1 cellular context compared by ENCODE assay signal in the genomic region with DNA sequence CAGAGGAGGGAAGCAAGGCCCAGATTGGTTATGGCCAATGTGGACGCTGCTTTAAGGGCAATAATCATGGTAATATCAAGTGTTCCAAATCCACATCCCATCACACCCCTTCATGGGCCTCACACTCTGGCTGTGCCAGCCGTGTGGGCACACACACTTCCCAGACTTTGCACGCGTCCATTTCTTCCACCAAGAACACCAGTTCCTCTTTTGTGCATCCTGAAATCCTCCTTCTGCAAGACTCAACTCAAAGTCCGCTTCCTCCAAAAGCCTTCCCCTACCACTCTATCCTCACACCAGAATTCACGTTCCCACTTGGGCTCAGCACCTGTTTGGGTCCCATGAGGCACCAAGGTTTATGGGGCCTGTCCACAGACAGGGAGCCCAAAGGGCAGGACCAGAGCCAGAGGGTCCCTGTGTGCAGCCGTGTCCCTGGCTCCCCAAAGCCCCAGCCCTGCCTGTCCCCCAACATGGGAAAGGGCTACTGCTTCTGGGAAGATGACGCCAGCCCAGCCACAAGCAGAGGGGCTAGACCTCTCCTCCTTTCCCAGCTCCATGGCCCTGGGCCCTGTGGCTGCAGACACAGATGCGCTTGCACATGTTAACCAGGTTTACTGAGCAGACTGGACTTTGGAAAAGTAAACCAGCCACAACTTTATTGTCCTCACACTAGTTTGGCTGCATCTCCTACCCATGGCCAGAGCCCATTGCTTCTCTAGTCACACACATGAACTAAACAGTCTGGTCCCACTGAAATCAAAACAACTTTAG.
A peak's percentile ranks its signal among the peaks of the same experiment; 100 is the strongest.
TF ChIP-seq lines count a peak whose summit lies in the region.

No MANE protein-coding gene starts in this region.

TF ChIP-seq in HepG2, 621 proteins besides CTCF, POLR2A, EP300 and RAD21 (continued from another document and continues in another):
- peak; percentile 65; the same call in 1 of the 2 replicates for TF ChIP-seq MTA1 (CRISPR knock-in tag; IDR thresholded peaks at IDR 0.05; ENCODE audit: borderline replicate concordance)
- peak; percentile 59; the same call in 1 of the 2 replicates for TF ChIP-seq MIXL1 (CRISPR knock-in tag; IDR thresholded peaks at IDR 0.05)
- peak; percentile 10; the same call in 1 of the 2 replicates for TF ChIP-seq ETV5 (CRISPR knock-in tag; IDR thresholded peaks at IDR 0.05; ENCODE audit: borderline replicate concordance)
- TF ChIP-seq ZBTB21 (CRISPR knock-in tag; IDR thresholded peaks at IDR 0.05), result no peak
- peak; percentile 73 for TF ChIP-seq IRF2 (CRISPR knock-in tag; IDR thresholded peaks at IDR 0.05)
- TF ChIP-seq EED (CRISPR knock-in tag; IDR thresholded peaks at IDR 0.05), result no peak
- peak; percentile 54; the same call in 1 of the 2 replicates for TF ChIP-seq MIER3 (CRISPR knock-in tag; IDR thresholded peaks at IDR 0.05; ENCODE audit: borderline replicate concordance)
- TF ChIP-seq, protein P1, sequence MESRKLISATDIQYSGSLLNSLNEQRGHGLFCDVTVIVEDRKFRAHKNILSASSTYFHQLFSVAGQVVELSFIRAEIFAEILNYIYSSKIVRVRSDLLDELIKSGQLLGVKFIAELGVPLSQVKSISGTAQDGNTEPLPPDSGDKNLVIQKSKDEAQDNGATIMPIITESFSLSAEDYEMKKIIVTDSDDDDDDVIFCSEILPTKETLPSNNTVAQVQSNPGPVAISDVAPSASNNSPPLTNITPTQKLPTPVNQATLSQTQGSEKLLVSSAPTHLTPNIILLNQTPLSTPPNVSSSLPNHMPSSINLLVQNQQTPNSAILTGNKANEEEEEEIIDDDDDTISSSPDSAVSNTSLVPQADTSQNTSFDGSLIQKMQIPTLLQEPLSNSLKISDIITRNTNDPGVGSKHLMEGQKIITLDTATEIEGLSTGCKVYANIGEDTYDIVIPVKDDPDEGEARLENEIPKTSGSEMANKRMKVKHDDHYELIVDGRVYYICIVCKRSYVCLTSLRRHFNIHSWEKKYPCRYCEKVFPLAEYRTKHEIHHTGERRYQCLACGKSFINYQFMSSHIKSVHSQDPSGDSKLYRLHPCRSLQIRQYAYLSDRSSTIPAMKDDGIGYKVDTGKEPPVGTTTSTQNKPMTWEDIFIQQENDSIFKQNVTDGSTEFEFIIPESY (CRISPR knock-in tag; IDR thresholded peaks at IDR 0.05), result peak; percentile 73; the same call in 1 of the 2 replicates
- peak; percentile 42; the same call in 1 of the 2 replicates for TF ChIP-seq KAT8 (CRISPR knock-in tag; IDR thresholded peaks at IDR 0.05)
- TF ChIP-seq, protein P2, sequence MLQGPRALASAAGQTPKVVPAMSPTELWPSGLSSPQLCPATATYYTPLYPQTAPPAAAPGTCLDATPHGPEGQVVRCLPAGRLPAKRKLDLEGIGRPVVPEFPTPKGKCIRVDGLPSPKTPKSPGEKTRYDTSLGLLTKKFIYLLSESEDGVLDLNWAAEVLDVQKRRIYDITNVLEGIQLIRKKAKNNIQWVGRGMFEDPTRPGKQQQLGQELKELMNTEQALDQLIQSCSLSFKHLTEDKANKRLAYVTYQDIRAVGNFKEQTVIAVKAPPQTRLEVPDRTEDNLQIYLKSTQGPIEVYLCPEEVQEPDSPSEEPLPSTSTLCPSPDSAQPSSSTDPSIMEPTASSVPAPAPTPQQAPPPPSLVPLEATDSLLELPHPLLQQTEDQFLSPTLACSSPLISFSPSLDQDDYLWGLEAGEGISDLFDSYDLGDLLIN (CRISPR knock-in tag; IDR thresholded peaks at IDR 0.05; ENCODE audit: borderline replicate concordance), result no peak
- TF ChIP-seq ZBTB7B (CRISPR knock-in tag; IDR thresholded peaks at IDR 0.05), result peak; percentile 46; the same call in 1 of the 2 replicates
- no peak for TF ChIP-seq ZNF761 (CRISPR knock-in tag; conservative IDR thresholded peaks at IDR 0.05)
- no peak for TF ChIP-seq ZNF607 (CRISPR knock-in tag; IDR thresholded peaks at IDR 0.05; ENCODE audit: borderline replicate concordance)
- TF ChIP-seq, protein P3, sequence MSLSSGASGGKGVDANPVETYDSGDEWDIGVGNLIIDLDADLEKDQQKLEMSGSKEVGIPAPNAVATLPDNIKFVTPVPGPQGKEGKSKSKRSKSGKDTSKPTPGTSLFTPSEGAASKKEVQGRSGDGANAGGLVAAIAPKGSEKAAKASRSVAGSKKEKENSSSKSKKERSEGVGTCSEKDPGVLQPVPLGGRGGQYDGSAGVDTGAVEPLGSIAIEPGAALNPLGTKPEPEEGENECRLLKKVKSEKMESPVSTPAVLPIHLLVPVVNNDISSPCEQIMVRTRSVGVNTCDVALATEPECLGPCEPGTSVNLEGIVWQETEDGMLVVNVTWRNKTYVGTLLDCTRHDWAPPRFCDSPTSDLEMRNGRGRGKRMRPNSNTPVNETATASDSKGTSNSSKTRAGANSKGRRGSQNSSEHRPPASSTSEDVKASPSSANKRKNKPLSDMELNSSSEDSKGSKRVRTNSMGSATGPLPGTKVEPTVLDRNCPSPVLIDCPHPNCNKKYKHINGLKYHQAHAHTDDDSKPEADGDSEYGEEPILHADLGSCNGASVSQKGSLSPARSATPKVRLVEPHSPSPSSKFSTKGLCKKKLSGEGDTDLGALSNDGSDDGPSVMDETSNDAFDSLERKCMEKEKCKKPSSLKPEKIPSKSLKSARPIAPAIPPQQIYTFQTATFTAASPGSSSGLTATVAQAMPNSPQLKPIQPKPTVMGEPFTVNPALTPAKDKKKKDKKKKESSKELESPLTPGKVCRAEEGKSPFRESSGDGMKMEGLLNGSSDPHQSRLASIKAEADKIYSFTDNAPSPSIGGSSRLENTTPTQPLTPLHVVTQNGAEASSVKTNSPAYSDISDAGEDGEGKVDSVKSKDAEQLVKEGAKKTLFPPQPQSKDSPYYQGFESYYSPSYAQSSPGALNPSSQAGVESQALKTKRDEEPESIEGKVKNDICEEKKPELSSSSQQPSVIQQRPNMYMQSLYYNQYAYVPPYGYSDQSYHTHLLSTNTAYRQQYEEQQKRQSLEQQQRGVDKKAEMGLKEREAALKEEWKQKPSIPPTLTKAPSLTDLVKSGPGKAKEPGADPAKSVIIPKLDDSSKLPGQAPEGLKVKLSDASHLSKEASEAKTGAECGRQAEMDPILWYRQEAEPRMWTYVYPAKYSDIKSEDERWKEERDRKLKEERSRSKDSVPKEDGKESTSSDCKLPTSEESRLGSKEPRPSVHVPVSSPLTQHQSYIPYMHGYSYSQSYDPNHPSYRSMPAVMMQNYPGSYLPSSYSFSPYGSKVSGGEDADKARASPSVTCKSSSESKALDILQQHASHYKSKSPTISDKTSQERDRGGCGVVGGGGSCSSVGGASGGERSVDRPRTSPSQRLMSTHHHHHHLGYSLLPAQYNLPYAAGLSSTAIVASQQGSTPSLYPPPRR (CRISPR knock-in tag; IDR thresholded peaks at IDR 0.05; ENCODE audit: borderline replicate concordance), result peak; percentile 55; the same call in 1 of the 2 replicates
- TF ChIP-seq ZBTB8A (CRISPR knock-in tag; IDR thresholded peaks at IDR 0.05; ENCODE audit: borderline replicate concordance, low read depth), result no peak
- TF ChIP-seq, protein P4, sequence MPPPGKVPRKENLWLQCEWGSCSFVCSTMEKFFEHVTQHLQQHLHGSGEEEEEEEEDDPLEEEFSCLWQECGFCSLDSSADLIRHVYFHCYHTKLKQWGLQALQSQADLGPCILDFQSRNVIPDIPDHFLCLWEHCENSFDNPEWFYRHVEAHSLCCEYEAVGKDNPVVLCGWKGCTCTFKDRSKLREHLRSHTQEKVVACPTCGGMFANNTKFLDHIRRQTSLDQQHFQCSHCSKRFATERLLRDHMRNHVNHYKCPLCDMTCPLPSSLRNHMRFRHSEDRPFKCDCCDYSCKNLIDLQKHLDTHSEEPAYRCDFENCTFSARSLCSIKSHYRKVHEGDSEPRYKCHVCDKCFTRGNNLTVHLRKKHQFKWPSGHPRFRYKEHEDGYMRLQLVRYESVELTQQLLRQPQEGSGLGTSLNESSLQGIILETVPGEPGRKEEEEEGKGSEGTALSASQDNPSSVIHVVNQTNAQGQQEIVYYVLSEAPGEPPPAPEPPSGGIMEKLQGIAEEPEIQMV (CRISPR knock-in tag; IDR thresholded peaks at IDR 0.05; ENCODE audit: low read depth), result peak; percentile 65; the same call in 1 of the 2 replicates
- peak; percentile 57; the same call in 1 of the 2 replicates for TF ChIP-seq JUND (CRISPR knock-in tag; IDR thresholded peaks at IDR 0.05)
- TF ChIP-seq, protein P5, sequence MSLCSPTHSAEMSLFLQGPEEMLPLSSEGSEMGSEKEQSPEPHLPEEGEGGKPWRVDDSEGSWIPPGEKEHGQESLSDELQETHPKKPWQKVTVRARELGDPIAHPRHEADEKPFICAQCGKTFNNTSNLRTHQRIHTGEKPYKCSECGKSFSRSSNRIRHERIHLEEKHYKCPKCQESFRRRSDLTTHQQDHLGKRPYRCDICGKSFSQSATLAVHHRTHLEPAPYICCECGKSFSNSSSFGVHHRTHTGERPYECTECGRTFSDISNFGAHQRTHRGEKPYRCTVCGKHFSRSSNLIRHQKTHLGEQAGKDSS (CRISPR knock-in tag; IDR thresholded peaks at IDR 0.05; ENCODE audit: borderline replicate concordance, low read depth), result peak; percentile 83; the same call in 1 of the 2 replicates
- no peak for TF ChIP-seq LCORL (IDR thresholded peaks at IDR 0.05)
- peak; percentile 70 for TF ChIP-seq LCORL (CRISPR knock-in tag; IDR thresholded peaks at IDR 0.05)
- no peak for TF ChIP-seq FLYWCH1 (CRISPR knock-in tag; IDR thresholded peaks at IDR 0.05)
- TF ChIP-seq, protein P6, sequence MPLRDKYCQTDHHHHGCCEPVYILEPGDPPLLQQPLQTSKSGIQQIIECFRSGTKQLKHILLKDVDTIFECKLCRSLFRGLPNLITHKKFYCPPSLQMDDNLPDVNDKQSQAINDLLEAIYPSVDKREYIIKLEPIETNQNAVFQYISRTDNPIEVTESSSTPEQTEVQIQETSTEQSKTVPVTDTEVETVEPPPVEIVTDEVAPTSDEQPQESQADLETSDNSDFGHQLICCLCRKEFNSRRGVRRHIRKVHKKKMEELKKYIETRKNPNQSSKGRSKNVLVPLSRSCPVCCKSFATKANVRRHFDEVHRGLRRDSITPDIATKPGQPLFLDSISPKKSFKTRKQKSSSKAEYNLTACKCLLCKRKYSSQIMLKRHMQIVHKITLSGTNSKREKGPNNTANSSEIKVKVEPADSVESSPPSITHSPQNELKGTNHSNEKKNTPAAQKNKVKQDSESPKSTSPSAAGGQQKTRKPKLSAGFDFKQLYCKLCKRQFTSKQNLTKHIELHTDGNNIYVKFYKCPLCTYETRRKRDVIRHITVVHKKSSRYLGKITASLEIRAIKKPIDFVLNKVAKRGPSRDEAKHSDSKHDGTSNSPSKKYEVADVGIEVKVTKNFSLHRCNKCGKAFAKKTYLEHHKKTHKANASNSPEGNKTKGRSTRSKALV (CRISPR knock-in tag; IDR thresholded peaks at IDR 0.05), result peak; percentile 63; the same call in 1 of the 2 replicates
- TF ChIP-seq ZMYM3 (CRISPR knock-in tag; IDR thresholded peaks at IDR 0.05), result peak; percentile 69
- TF ChIP-seq ZNF556 (CRISPR knock-in tag; IDR thresholded peaks at IDR 0.05; ENCODE audit: borderline replicate concordance), result peak; percentile 28; the same call in 1 of the 2 replicates
- TF ChIP-seq, protein P7, sequence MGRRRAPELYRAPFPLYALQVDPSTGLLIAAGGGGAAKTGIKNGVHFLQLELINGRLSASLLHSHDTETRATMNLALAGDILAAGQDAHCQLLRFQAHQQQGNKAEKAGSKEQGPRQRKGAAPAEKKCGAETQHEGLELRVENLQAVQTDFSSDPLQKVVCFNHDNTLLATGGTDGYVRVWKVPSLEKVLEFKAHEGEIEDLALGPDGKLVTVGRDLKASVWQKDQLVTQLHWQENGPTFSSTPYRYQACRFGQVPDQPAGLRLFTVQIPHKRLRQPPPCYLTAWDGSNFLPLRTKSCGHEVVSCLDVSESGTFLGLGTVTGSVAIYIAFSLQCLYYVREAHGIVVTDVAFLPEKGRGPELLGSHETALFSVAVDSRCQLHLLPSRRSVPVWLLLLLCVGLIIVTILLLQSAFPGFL (CRISPR knock-in tag; IDR thresholded peaks at IDR 0.05), result no peak
- TF ChIP-seq, protein P8, sequence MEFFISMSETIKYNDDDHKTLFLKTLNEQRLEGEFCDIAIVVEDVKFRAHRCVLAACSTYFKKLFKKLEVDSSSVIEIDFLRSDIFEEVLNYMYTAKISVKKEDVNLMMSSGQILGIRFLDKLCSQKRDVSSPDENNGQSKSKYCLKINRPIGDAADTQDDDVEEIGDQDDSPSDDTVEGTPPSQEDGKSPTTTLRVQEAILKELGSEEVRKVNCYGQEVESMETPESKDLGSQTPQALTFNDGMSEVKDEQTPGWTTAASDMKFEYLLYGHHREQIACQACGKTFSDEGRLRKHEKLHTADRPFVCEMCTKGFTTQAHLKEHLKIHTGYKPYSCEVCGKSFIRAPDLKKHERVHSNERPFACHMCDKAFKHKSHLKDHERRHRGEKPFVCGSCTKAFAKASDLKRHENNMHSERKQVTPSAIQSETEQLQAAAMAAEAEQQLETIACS (CRISPR knock-in tag; IDR thresholded peaks at IDR 0.05), result no peak
- 0 out of 2 replicates have a peak, but pooled peaks have one; percentile 40 for TF ChIP-seq ZBTB20 (CRISPR knock-in tag; IDR thresholded peaks at IDR 0.05; ENCODE audit: borderline replicate concordance, low read depth)
- TF ChIP-seq ZKSCAN1 (IDR thresholded peaks at IDR 0.05; ENCODE audit: low read length), result peak; percentile 29; the same call in 1 of the 2 replicates
- TF ChIP-seq FOXA3 (CRISPR knock-in tag; IDR thresholded peaks at IDR 0.05), result peak; percentile 93
- TF ChIP-seq ZNF7 (CRISPR knock-in tag; IDR thresholded peaks at IDR 0.05), result peak; percentile 90
- TF ChIP-seq ZSCAN9 (CRISPR knock-in tag; IDR thresholded peaks at IDR 0.05; ENCODE audit: borderline replicate concordance), result 0 out of 2 replicates have a peak, but pooled peaks have one; percentile 37
- TF ChIP-seq RARA (CRISPR knock-in tag; IDR thresholded peaks at IDR 0.05), result peak; percentile 42; the same call in 1 of the 2 replicates
- 0 out of 2 replicates have a peak, but pooled peaks have one; percentile 40 for TF ChIP-seq MEF2D (CRISPR knock-in tag; IDR thresholded peaks at IDR 0.05)
- TF ChIP-seq ZNF543 (CRISPR knock-in tag; IDR thresholded peaks at IDR 0.05), result no peak
- no peak for TF ChIP-seq NR2F6 (IDR thresholded peaks at IDR 0.05)
- 0 out of 2 replicates have a peak, but pooled peaks have one; percentile 20 for TF ChIP-seq NR2F6 (CRISPR knock-in tag; IDR thresholded peaks at IDR 0.05)
- peak; percentile 44; the same call in 1 of the 2 replicates for TF ChIP-seq RXRB (CRISPR knock-in tag; IDR thresholded peaks at IDR 0.05; ENCODE audit: borderline replicate concordance)
